7 cellular contexts compared by ENCODE assay signal in genomic region chr5:84287964-84288363, GRCh38.
DNase-seq lines count a peak whose midpoint lies in the region; ATAC-seq and TF ChIP-seq lines count a peak whose summit lies in the region.

No MANE protein-coding gene starts in this region.

- H3K27me3 ChIP-seq in vagina, result no peaks in the 10 kb centered on the region

- no peak overlapping the region for H3K4me3 ChIP-seq in vagina

- H3K36me3 ChIP-seq in vagina, result no peaks in the 10 kb centered on the region

- ATAC-seq in GM21381 (IDR thresholded peaks at IDR 0.05; ENCODE audit: unreplicated experiment), result peak; percentile 92
- peak; percentile 63 for ATAC-seq in HG03558 (IDR thresholded peaks at IDR 0.05; ENCODE audit: extremely low read depth, unreplicated experiment)

- TF ChIP-seq POLR2A in vagina (IDR thresholded peaks at IDR 0.05), result no peak

- DNase-seq in amniotic epithelial cell (ENCODE audit: low read depth) (peak; percentile 89), smooth muscle cell of the brain vasculature (ENCODE audit: low read depth, low spot score) (peak; percentile 51), occipital lobe (lab: John Stamatoyannopoulos, UW) (no peak), vagina (ENCODE audit: extremely low spot score in 2 of 2) (no peak)
- DNase-seq in stimulated activated CD4-positive, alpha-beta T cell treated with anti-CD3 and anti-CD28 coated beads, Interleukin-2, amount 100 ng/mL, for 48 hours, result no peak

- no peak overlapping the region for H3K27ac ChIP-seq in vagina

- no peak for TF ChIP-seq CTCF in vagina (IDR thresholded peaks at IDR 0.05)

- no peaks in the 10 kb centered on the region for H3K4me1 ChIP-seq in vagina

- H3K9me3 ChIP-seq in vagina, result no peaks in the 10 kb centered on the region

- intact Hi-C loops in vagina (cut with DNase I), result no loop called here

Comparison
In these comparisons a context has a peak if more than half of its experiments do, and no peak if none do; other contexts are left out.
1. DNase-seq: peak in amniotic epithelial cell (single experiment) and smooth muscle cell of the brain vasculature (single experiment); none in occipital lobe (single experiment), stimulated activated CD4-positive, alpha-beta T cell treated with anti-CD3 and anti-CD28 coated beads, Interleukin-2, amount 100 ng/mL, for 48 hours (0 of 2) and vagina (0 of 2).